In the genomic region with DNA sequence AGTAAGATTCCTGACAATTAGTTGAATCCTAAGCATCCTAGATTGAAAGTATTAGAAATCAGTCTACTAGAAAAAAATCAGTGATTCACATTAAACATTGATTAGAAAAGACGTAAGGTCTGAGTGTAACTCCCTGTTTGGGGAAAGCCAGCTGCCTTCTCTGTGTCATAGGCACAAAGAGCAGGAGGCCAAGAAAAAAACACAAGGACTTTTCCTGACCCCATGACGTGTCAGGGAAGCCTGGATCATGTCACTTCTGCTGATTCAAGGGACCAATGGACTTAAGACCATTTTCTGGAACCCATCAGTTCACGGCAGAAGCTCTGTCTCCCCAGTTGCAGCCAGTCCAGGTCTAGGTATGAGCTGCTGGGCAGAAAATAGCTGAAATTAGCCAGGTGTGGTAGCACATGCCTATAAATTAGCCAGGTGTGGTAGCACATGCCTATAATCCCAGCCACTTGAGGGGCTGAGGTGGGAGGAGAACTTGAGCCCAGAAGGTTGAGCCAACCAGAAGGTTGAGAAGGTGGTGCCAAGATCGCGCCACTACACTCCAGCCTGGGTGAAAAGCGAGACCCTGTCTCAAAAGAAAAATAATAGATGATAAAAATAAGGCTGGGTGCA, we compare ENCODE assay signal across 23 cellular contexts. TPM values are rescaled to one million over a fixed set of nuclear protein-coding genes. Genes with fewer than 3 reads are reported as not detected.
DNase-seq lines count a peak whose midpoint lies in the region; TF ChIP-seq lines count a peak whose summit lies in the region.
"Had no signal": no experiment of that assay in that cellular context is flagged by ENCODE, and none has a peak within 500 bp of the region (broad histone marks: within the 10 kb centered on the region; RNA-seq: fewer than 3 reads in every experiment).

No MANE protein-coding gene starts in this region.

- H3K36me3 ChIP-seq in hepatocyte (replicated peaks; ENCODE audit: insufficient read depth, low read depth) (no peaks in the 10 kb centered on the region), BE2C (no peaks in the 10 kb centered on the region; the same call in 1 of the 2 replicates)

- peaks cover 1% of the 10 kb centered on the region for H3K4me1 Mint-ChIP-seq in progenitor cell of endocrine pancreas (ENCODE audit: low read depth)
- H3K4me1 Mint-ChIP-seq: activated CD4-positive, alpha-beta memory T cell treated with anti-CD3 and anti-CD28 coated beads, Interleukin-2, amount 10 ng/mL, durations not matched to agents 7 days and 5 days had no signal

- H2AFZ ChIP-seq in hepatocyte = no peak overlapping the region

- H3K27me3 ChIP-seq in hepatocyte = no peaks in the 10 kb centered on the region
- H3K27me3 ChIP-seq in BE2C = no peaks in the 10 kb centered on the region
- H3K27me3 ChIP-seq: gastroesophageal sphincter, tibial nerve had no signal

- DNase-seq in SK-N-DZ (ENCODE audit: low spot score) = peak; percentile 79
- DNase-seq in choroid plexus epithelial cell (ENCODE audit: low read depth) = peak; percentile 13
- no peak for DNase-seq in hepatocyte (ENCODE audit: low spot score)
- DNase-seq in progenitor cell of endocrine pancreas (ENCODE audit: low spot score, unreplicated experiment) = no peak
- DNase-seq in SIG-M5 (lab: John Stamatoyannopoulos, UW) = no peak
- no peak for DNase-seq in HuH-7 (ENCODE audit: low spot score)
- DNase-seq in BE2C = no peak
- DNase-seq in superior temporal gyrus (ENCODE audit: extremely low spot score) = no peak
- DNase-seq: activated CD4-positive, alpha-beta memory T cell treated with anti-CD3 and anti-CD28 coated beads, Interleukin-2, amount 10 ng/mL, durations not matched to agents 7 days and 5 days; activated effector memory CD4-positive, alpha-beta T cell treated with anti-CD3 and anti-CD28 coated beads, Interleukin-2, amount 50 U/mL, for 16 hours; cortex of kidney; DND-41; KG1; kidney glomerular epithelial cell; MV-4-11; NCI-H1694 treated with DMSO at 0.1 percent for 48 hours; NCI-H69; OCI-M1; stimulated activated CD4-positive, alpha-beta T cell treated with anti-CD3 and anti-CD28 coated beads, Interleukin-2, amount 100 ng/mL, for 48 hours; SW 1271 had no signal

- H3K9me3 ChIP-seq in hepatocyte (ENCODE audit: low read depth) (no peaks in the 10 kb centered on the region), BE2C (no peaks in the 10 kb centered on the region)
- H3K9me3 ChIP-seq: gastroesophageal sphincter, tibial nerve had no signal

- H3K27me3 Mint-ChIP-seq in progenitor cell of endocrine pancreas = no peaks in the 10 kb centered on the region
- H3K27me3 Mint-ChIP-seq: activated CD4-positive, alpha-beta memory T cell treated with anti-CD3 and anti-CD28 coated beads, Interleukin-2, amount 10 ng/mL, durations not matched to agents 7 days and 5 days; stimulated activated naive CD8-positive, alpha-beta T cell treated with anti-CD3 and anti-CD28 coated beads, Interleukin-15, Interleukin-2, amounts not matched to agents 100 ng/mL and 50 ng/mL, for 24 hours had no signal

- H3K27ac Mint-ChIP-seq in progenitor cell of endocrine pancreas = peak overlapping the region; percentile 71
- H3K27ac Mint-ChIP-seq: activated CD4-positive, alpha-beta memory T cell treated with anti-CD3 and anti-CD28 coated beads, Interleukin-2, amount 10 ng/mL, durations not matched to agents 7 days and 5 days; stimulated activated naive CD8-positive, alpha-beta T cell treated with anti-CD3 and anti-CD28 coated beads, Interleukin-15, Interleukin-2, amounts not matched to agents 100 ng/mL and 50 ng/mL, for 24 hours had no signal

- H3K4me1 ChIP-seq in hepatocyte (ENCODE audit: insufficient read depth) (peaks cover 8% of the 10 kb centered on the region), BE2C (no peaks in the 10 kb centered on the region)

- peaks cover 15% of the 10 kb centered on the region for H3K36me3 Mint-ChIP-seq in progenitor cell of endocrine pancreas (ENCODE audit: insufficient read depth)

- TF ChIP-seq CTCF in choroid plexus epithelial cell (conservative IDR thresholded peaks at IDR 0.05; ENCODE audit: low read depth, low read length) = no peak
- TF ChIP-seq CTCF in hepatocyte (IDR thresholded peaks at IDR 0.05; ENCODE audit: poor library complexity) = no peak
- no peak for TF ChIP-seq CTCF in progenitor cell of endocrine pancreas (IDR thresholded peaks at IDR 0.05; ENCODE audit: unreplicated experiment)
- no peak for TF ChIP-seq CTCF in BE2C (IDR thresholded peaks at IDR 0.05; ENCODE audit: low read depth, low read length)

- peaks cover 25% of the 10 kb centered on the region for H3K79me2 ChIP-seq in hepatocyte

- peaks cover 22% of the 10 kb centered on the region for H4K20me1 ChIP-seq in hepatocyte (ENCODE audit: insufficient read depth, poor library complexity, severe bottlenecking)

- H3K9me3 Mint-ChIP-seq in progenitor cell of endocrine pancreas (ENCODE audit: low read depth) = no peaks in the 10 kb centered on the region
- H3K9me3 Mint-ChIP-seq: activated CD4-positive, alpha-beta memory T cell treated with anti-CD3 and anti-CD28 coated beads, Interleukin-2, amount 10 ng/mL, durations not matched to agents 7 days and 5 days; stimulated activated naive CD8-positive, alpha-beta T cell treated with anti-CD3 and anti-CD28 coated beads, Interleukin-15, Interleukin-2, amounts not matched to agents 100 ng/mL and 50 ng/mL, for 24 hours had no signal

- H3K4me3 Mint-ChIP-seq in progenitor cell of endocrine pancreas (ENCODE audit: low read depth) = no peak overlapping the region
- H3K4me3 Mint-ChIP-seq: activated CD4-positive, alpha-beta memory T cell treated with anti-CD3 and anti-CD28 coated beads, Interleukin-2, amount 10 ng/mL, durations not matched to agents 7 days and 5 days; stimulated activated naive CD8-positive, alpha-beta T cell treated with anti-CD3 and anti-CD28 coated beads, Interleukin-15, Interleukin-2, amounts not matched to agents 100 ng/mL and 50 ng/mL, for 24 hours had no signal

- peak overlapping the region; percentile 32 for H3K27ac ChIP-seq in hepatocyte
- H3K27ac ChIP-seq: gastroesophageal sphincter, tibial nerve had no signal

- H3K9me2 ChIP-seq in hepatocyte (replicated peaks; ENCODE audit: insufficient read depth) = no peaks in the 10 kb centered on the region

- no peak overlapping the region for H3K4me3 ChIP-seq in choroid plexus epithelial cell (ENCODE audit: low read depth, low read length)
- H3K4me3 ChIP-seq in hepatocyte = no peak overlapping the region
- H3K4me3 ChIP-seq in BE2C (ENCODE audit: low read depth, low read length) = no peak overlapping the region
- H3K4me3 ChIP-seq: gastroesophageal sphincter, tibial nerve had no signal

- 80% methylated on average over 6 of the region's 6 CpGs for WGBS in hepatocyte (ENCODE audit: low lambda C conversion rate, missing lambda C conversion rate)

- no peak overlapping the region for H3K4me2 ChIP-seq in hepatocyte

RNA-seq across cellular contexts. Expression of a gene that starts 35.9 kb away (rescaled TPM):
- 6.6 and 7.0 TPM in 2 replicates for polyA plus RNA-seq in SK-N-DZ (2014; cell fraction: cytosol; rRNA removed)
- 13.8 and 17.4 TPM in 2 replicates for polyA plus RNA-seq in SK-N-DZ (2014; cell fraction: nucleus; rRNA removed)
- total RNA-seq in hepatocyte (8.6 and 8.8 TPM in 2 replicates), progenitor cell of endocrine pancreas (33.5 and 34.1 TPM in 2 replicates)
- polyA plus RNA-seq in hepatocyte = 12.4 and 12.6 TPM in 2 replicates
- 20.5 TPM for polyA plus RNA-seq in BE2C (2012; ENCODE audit: insufficient read depth, insufficient read length, low read depth)

RNA-seq across cellular contexts. Expression of a gene that starts 36.2 kb away (rescaled TPM):
- polyA plus RNA-seq in SK-N-DZ (2014; cell fraction: cytosol; rRNA removed) = 0.27 and 0.70 TPM in 2 replicates
- polyA plus RNA-seq in SK-N-DZ (2014; cell fraction: nucleus; rRNA removed) = 13.3 and 17.3 TPM in 2 replicates
- total RNA-seq in hepatocyte (3.1 TPM in 2 replicates), progenitor cell of endocrine pancreas (12.3 and 14.5 TPM in 2 replicates)
- 2.0 and 5.8 TPM in 2 replicates for polyA plus RNA-seq in hepatocyte
- polyA plus RNA-seq in BE2C (2012; ENCODE audit: insufficient read depth, insufficient read length, low read depth) = 0.43 TPM

RNA-seq across cellular contexts. Expression of a gene that starts 51.4 kb away (rescaled TPM):
- polyA plus RNA-seq in SK-N-DZ (2014; cell fraction: cytosol; rRNA removed) = 45.0 and 49.9 TPM in 2 replicates
- 22.2 and 26.0 TPM in 2 replicates for polyA plus RNA-seq in SK-N-DZ (2014; cell fraction: nucleus; rRNA removed)
- 9.8 and 10.4 TPM in 2 replicates for total RNA-seq in hepatocyte
- 7.5 and 12.4 TPM in 2 replicates for polyA plus RNA-seq in hepatocyte
- 38.8 and 40.7 TPM in 2 replicates for total RNA-seq in progenitor cell of endocrine pancreas
- 25.9 TPM for polyA plus RNA-seq in BE2C (2012; ENCODE audit: insufficient read depth, insufficient read length, low read depth)

Comparison
In these comparisons a context has a peak if more than half of its experiments do, and no peak if none do; other contexts are left out.
1. DNase-seq: peak in SK-N-DZ (single experiment) and choroid plexus epithelial cell (single experiment); none in hepatocyte (single experiment), progenitor cell of endocrine pancreas (single experiment), SIG-M5 (single experiment), HuH-7 (single experiment), BE2C (single experiment) and superior temporal gyrus (single experiment).